13 cellular contexts compared by ENCODE assay signal in genomic region chr16:48576927-48577326, GRCh38. TPM values are rescaled to one million over a fixed set of nuclear protein-coding genes. Genes with fewer than 3 reads are reported as not detected.
A peak's percentile ranks its signal among the peaks of the same experiment; 100 is the strongest.
DNase-seq lines count a peak whose midpoint lies in the region; ATAC-seq and TF ChIP-seq lines count a peak whose summit lies in the region.
"Had no signal": no experiment of that assay in that cellular context is flagged by ENCODE, and none has a peak within 500 bp of the region (broad histone marks: within the 10 kb centered on the region; RNA-seq: fewer than 3 reads in every experiment).

No MANE protein-coding gene starts in this region.

- H3K9me3 ChIP-seq in lower lobe of right lung (peaks cover 16% of the 10 kb centered on the region), neural progenitor cell (ENCODE audit: low read depth) (peaks cover 21% of the 10 kb centered on the region)
- H3K9me3 ChIP-seq: testis had no signal

- H3K36me3 Mint-ChIP-seq in Calu3 (ENCODE audit: insufficient read depth, unreplicated experiment) (no peaks in the 10 kb centered on the region), neural progenitor cell (peaks cover 42% of the 10 kb centered on the region)
- H3K36me3 Mint-ChIP-seq in activated T-helper 2 cell treated with anti-CD3 and anti-CD28 coated beads, Interferon-gamma antibody, Interleukin-2, Interleukin-4, amounts not matched to agents 10 μg/mL and 5 μg/mL and 100 μg/mL, durations not matched to agents 14 hours and 24 hours and 36 hours (ENCODE audit: low read depth): peaks cover 58% of the 10 kb centered on the region

- intact Hi-C loops in Calu3 (cut with micrococcal nuclease; ENCODE audit: unreplicated experiment) (loop anchor here (1.0 kb wide), 1 partner anchor 22 kb away; no protein-coding TSS in a partner anchor), lower lobe of right lung (cut with DNase I) (no loop called here)
- intact Hi-C loops in activated T-helper 2 cell treated with anti-CD3 and anti-CD28 coated beads, Interferon-gamma antibody, Interleukin-2, Interleukin-4, amounts not matched to agents 10 μg/mL and 5 μg/mL and 100 μg/mL, durations not matched to agents 14 hours and 24 hours and 36 hours (cut with micrococcal nuclease): loop anchor here (1.0 kb wide), 3 partner anchors 10 to 33 kb away; partner anchors contain the start of gene N4BP1

- BruUV-seq in Calu3 (replicated peaks; lab: Mats Ljungman, UMichigan): no TSS peak

- CTCF ChIA-PET in Calu3 (lab: Charles Lee): interaction anchor here (1.2 kb wide), 1 partner anchor 31 kb away, joined by 4 read pairs; no protein-coding TSS in a partner anchor

- no peaks in the 10 kb centered on the region for H3K36me3 ChIP-seq in lower lobe of right lung
- H3K36me3 ChIP-seq in neural progenitor cell: peaks cover 17% of the 10 kb centered on the region
- H3K36me3 ChIP-seq: ascending aorta had no signal

- peaks cover 100% of the 10 kb centered on the region for H3K79me2 ChIP-seq in neural progenitor cell (ENCODE audit: low read depth)

- H3K4me3 Mint-ChIP-seq in Calu3 (ENCODE audit: low read depth, unreplicated experiment) (no peak overlapping the region), neural progenitor cell (no peak overlapping the region)
- H3K4me3 Mint-ChIP-seq in activated T-helper 2 cell treated with anti-CD3 and anti-CD28 coated beads, Interferon-gamma antibody, Interleukin-2, Interleukin-4, amounts not matched to agents 10 μg/mL and 5 μg/mL and 100 μg/mL, durations not matched to agents 14 hours and 24 hours and 36 hours (ENCODE audit: low read depth): no peak overlapping the region

- H3K27ac ChIP-seq in lower lobe of right lung: no peak overlapping the region
- no peak overlapping the region for H3K27ac ChIP-seq in neural progenitor cell
- H3K27ac ChIP-seq: ascending aorta, testis had no signal

- H3K27me3 Mint-ChIP-seq in Calu3 (ENCODE audit: unreplicated experiment) (no peaks in the 10 kb centered on the region), neural progenitor cell (ENCODE audit: insufficient read depth, low read depth) (peaks cover 5% of the 10 kb centered on the region)
- no peaks in the 10 kb centered on the region for H3K27me3 Mint-ChIP-seq in activated T-helper 2 cell treated with anti-CD3 and anti-CD28 coated beads, Interferon-gamma antibody, Interleukin-2, Interleukin-4, amounts not matched to agents 10 μg/mL and 5 μg/mL and 100 μg/mL, durations not matched to agents 14 hours and 24 hours and 36 hours (ENCODE audit: low read depth)

- ATAC-seq in lower lobe of right lung (peak; percentile 63 to 75), HG03039 (IDR thresholded peaks at IDR 0.05; ENCODE audit: unreplicated experiment) (no peak), HG02678 (IDR thresholded peaks at IDR 0.05; ENCODE audit: unreplicated experiment) (no peak), GM19452 (IDR thresholded peaks at IDR 0.05; ENCODE audit: unreplicated experiment) (no peak)

- no peak overlapping the region for H3K9ac ChIP-seq in neural progenitor cell

- H3K4me2 ChIP-seq in neural progenitor cell: no peak overlapping the region

- H3K4me1 ChIP-seq in lower lobe of right lung (peaks cover 56% of the 10 kb centered on the region), neural progenitor cell (no peaks in the 10 kb centered on the region)
- H3K4me1 ChIP-seq: testis had no signal

- H3F3A ChIP-seq in neural progenitor cell (ENCODE audit: low read depth): no peaks in the 10 kb centered on the region

- H3K4me1 Mint-ChIP-seq in Calu3 (ENCODE audit: low read depth, unreplicated experiment): peaks cover 42% of the 10 kb centered on the region
- peaks cover 33% of the 10 kb centered on the region for H3K4me1 Mint-ChIP-seq in activated T-helper 2 cell treated with anti-CD3 and anti-CD28 coated beads, Interferon-gamma antibody, Interleukin-2, Interleukin-4, amounts not matched to agents 10 μg/mL and 5 μg/mL and 100 μg/mL, durations not matched to agents 14 hours and 24 hours and 36 hours (ENCODE audit: low read depth)
- H3K4me1 Mint-ChIP-seq in neural progenitor cell: no peaks in the 10 kb centered on the region

- H4K20me1 ChIP-seq in neural progenitor cell (ENCODE audit: low read depth): peaks cover 60% of the 10 kb centered on the region

- DNase-seq in Calu3: peak; percentile 21
- DNase-seq in LHCN-M2 (ENCODE audit: low read depth): peak; percentile 51
- no peak for DNase-seq in activated T-helper 2 cell treated with anti-CD3 and anti-CD28 coated beads, Interferon-gamma antibody, Interleukin-2, Interleukin-4, amounts not matched to agents 10 μg/mL and 5 μg/mL and 100 μg/mL, durations not matched to agents 14 hours and 24 hours and 36 hours (ENCODE audit: low spot score)
- no peak for DNase-seq in lower lobe of right lung
- DNase-seq in neural progenitor cell (ENCODE audit: low spot score): no peak
- DNase-seq: glutamatergic neuron, NCI-H2227 treated with DMSO at 0.1 percent for 48 hours, T1000, testis had no signal

- H3K27ac Mint-ChIP-seq in Calu3 (ENCODE audit: unreplicated experiment) (peak overlapping the region; percentile 4), neural progenitor cell (no peak overlapping the region)
- peak overlapping the region; percentile 56 for H3K27ac Mint-ChIP-seq in activated T-helper 2 cell treated with anti-CD3 and anti-CD28 coated beads, Interferon-gamma antibody, Interleukin-2, Interleukin-4, amounts not matched to agents 10 μg/mL and 5 μg/mL and 100 μg/mL, durations not matched to agents 14 hours and 24 hours and 36 hours

- H3K4me3 ChIP-seq in lower lobe of right lung: no peak overlapping the region
- H3K4me3 ChIP-seq in neural progenitor cell: no peak overlapping the region
- H3K4me3 ChIP-seq: ascending aorta, testis had no signal

- H3K27me3 ChIP-seq in lower lobe of right lung (ENCODE audit: low read depth) (no peaks in the 10 kb centered on the region), neural progenitor cell (no peaks in the 10 kb centered on the region)
- H3K27me3 ChIP-seq: ascending aorta, testis had no signal

- peaks cover 10% of the 10 kb centered on the region for H3K9me3 Mint-ChIP-seq in Calu3 (ENCODE audit: low read depth, unreplicated experiment)
- peaks cover 40% of the 10 kb centered on the region for H3K9me3 Mint-ChIP-seq in activated T-helper 2 cell treated with anti-CD3 and anti-CD28 coated beads, Interferon-gamma antibody, Interleukin-2, Interleukin-4, amounts not matched to agents 10 μg/mL and 5 μg/mL and 100 μg/mL, durations not matched to agents 14 hours and 24 hours and 36 hours
- peaks cover 70% of the 10 kb centered on the region for H3K9me3 Mint-ChIP-seq in neural progenitor cell

- H2AFZ ChIP-seq in neural progenitor cell (replicated peaks): no peak overlapping the region

- TF ChIP-seq CTCF in Calu3 (IDR thresholded peaks at IDR 0.05; ENCODE audit: unreplicated experiment) (no peak), lower lobe of right lung (IDR thresholded peaks at IDR 0.05) (no peak), neural progenitor cell (IDR thresholded peaks at IDR 0.05) (no peak)

RNA-seq across cellular contexts. Expression of gene N4BP1, which starts 33.1 kb away (rescaled TPM):
- 41.4 and 52.5 TPM in 2 replicates for total RNA-seq in Calu3 (2022)
- total RNA-seq in LHCN-M2 (2014; rRNA removed): 12.5 and 16.2 TPM in 2 replicates
- polyA plus RNA-seq in LHCN-M2 (2012): 7.3 TPM
- 34.3 and 40.3 TPM in 2 replicates for total RNA-seq in activated T-helper 2 cell treated with anti-CD3 and anti-CD28 coated beads, Interferon-gamma antibody, Interleukin-2, Interleukin-4, amounts not matched to agents 10 μg/mL and 5 μg/mL and 100 μg/mL, durations not matched to agents 14 hours and 24 hours and 36 hours
- total RNA-seq in lower lobe of right lung: 64.9 TPM
- 30.8 and 57.2 TPM in 2 replicates for total RNA-seq in neural progenitor cell (ENCODE audit: low replicate concordance)

Comparison
In these comparisons a context has a peak if more than half of its experiments do, and no peak if none do; other contexts are left out.
1. DNase-seq: peak in Calu3 (single experiment) and LHCN-M2 (single experiment); none in activated T-helper 2 cell treated with anti-CD3 and anti-CD28 coated beads, Interferon-gamma antibody, Interleukin-2, Interleukin-4, amounts not matched to agents 10 μg/mL and 5 μg/mL and 100 μg/mL, durations not matched to agents 14 hours and 24 hours and 36 hours (single experiment), lower lobe of right lung (single experiment) and neural progenitor cell (single experiment).
2. ATAC-seq: peak in lower lobe of right lung (2 of 2); none in HG03039 (single experiment), HG02678 (single experiment) and GM19452 (single experiment).